In genomic region chr2:28869494-28870145, GRCh38 we compare ENCODE assay signal across 2 cellular contexts.
TF ChIP-seq lines count a peak whose summit lies in the region.

No MANE protein-coding gene starts in this region.

TF ChIP-seq in GM23338, 12 proteins besides CTCF, POLR2A, EP300 and RAD21 (continued from another document):
- TF ChIP-seq ZNF462 (CRISPR knock-in tag; IDR thresholded peaks at IDR 0.05) = no peak
- no peak for TF ChIP-seq NANOG (IDR thresholded peaks at IDR 0.05; ENCODE audit: borderline replicate concordance)
- no peak for TF ChIP-seq STAT1 (IDR thresholded peaks at IDR 0.05; ENCODE audit: unreplicated experiment)
- no peak for TF ChIP-seq ZNF331 (CRISPR knock-in tag; IDR thresholded peaks at IDR 0.05; ENCODE audit: low read depth)
- no peak for TF ChIP-seq POLR2AphosphoS5 (IDR thresholded peaks at IDR 0.05; ENCODE audit: low read depth)
- no peak for TF ChIP-seq REST (IDR thresholded peaks at IDR 0.05; ENCODE audit: unreplicated experiment)
- TF ChIP-seq ETS1 (IDR thresholded peaks at IDR 0.05) = no peak
- TF ChIP-seq EZH2 (IDR thresholded peaks at IDR 0.05; ENCODE audit: low read depth, unreplicated experiment) = no peak
- no peak for TF ChIP-seq JUNB (IDR thresholded peaks at IDR 0.05; ENCODE audit: unreplicated experiment)

TF ChIP-seq in HEK293T, 16 proteins besides CTCF, POLR2A, EP300 and RAD21 (continued from another document):
- no peak for TF ChIP-seq SP1 (IDR thresholded peaks at IDR 0.05)
- TF ChIP-seq FOXA1 (IDR thresholded peaks at IDR 0.05) = no peak
- no peak for TF ChIP-seq SUZ12 (IDR thresholded peaks at IDR 0.05)
- no peak for TF ChIP-seq L3MBTL2 (conservative IDR thresholded peaks at IDR 0.05)
